In the genomic region with DNA sequence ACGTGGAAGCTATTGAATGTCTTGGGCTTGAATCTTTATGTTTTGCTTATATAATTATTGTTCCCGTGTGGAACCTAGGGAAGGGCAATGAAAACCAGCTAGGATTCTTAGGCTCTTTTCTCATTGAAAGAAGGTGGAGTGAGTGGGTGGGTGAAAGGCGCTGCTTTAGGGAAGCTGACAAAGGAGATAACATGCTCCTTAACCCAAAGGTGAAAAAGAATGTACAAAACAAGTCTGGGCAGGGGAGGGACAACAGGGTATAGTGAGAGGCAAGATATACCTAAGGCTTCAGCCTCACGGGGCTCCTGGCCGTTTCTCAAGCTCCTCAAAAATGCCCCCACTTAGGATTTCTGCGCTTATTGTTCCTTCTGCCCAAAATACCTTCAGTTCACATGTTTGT, we compare ENCODE assay signal across 1 cellular context.
TF ChIP-seq lines count a peak whose summit lies in the region.

No MANE protein-coding gene starts in this region.

TF ChIP-seq in GM23338, 12 proteins besides CTCF, POLR2A, EP300 and RAD21 (continued from another document):
- TF ChIP-seq, protein P1, sequence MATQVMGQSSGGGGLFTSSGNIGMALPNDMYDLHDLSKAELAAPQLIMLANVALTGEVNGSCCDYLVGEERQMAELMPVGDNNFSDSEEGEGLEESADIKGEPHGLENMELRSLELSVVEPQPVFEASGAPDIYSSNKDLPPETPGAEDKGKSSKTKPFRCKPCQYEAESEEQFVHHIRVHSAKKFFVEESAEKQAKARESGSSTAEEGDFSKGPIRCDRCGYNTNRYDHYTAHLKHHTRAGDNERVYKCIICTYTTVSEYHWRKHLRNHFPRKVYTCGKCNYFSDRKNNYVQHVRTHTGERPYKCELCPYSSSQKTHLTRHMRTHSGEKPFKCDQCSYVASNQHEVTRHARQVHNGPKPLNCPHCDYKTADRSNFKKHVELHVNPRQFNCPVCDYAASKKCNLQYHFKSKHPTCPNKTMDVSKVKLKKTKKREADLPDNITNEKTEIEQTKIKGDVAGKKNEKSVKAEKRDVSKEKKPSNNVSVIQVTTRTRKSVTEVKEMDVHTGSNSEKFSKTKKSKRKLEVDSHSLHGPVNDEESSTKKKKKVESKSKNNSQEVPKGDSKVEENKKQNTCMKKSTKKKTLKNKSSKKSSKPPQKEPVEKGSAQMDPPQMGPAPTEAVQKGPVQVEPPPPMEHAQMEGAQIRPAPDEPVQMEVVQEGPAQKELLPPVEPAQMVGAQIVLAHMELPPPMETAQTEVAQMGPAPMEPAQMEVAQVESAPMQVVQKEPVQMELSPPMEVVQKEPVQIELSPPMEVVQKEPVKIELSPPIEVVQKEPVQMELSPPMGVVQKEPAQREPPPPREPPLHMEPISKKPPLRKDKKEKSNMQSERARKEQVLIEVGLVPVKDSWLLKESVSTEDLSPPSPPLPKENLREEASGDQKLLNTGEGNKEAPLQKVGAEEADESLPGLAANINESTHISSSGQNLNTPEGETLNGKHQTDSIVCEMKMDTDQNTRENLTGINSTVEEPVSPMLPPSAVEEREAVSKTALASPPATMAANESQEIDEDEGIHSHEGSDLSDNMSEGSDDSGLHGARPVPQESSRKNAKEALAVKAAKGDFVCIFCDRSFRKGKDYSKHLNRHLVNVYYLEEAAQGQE (IDR thresholded peaks at IDR 0.05; ENCODE audit: unreplicated experiment): no peak
- no peak for TF ChIP-seq EZH2 (IDR thresholded peaks at IDR 0.05; ENCODE audit: low read depth, unreplicated experiment)
- TF ChIP-seq ZNF114 (CRISPR knock-in tag; IDR thresholded peaks at IDR 0.05): no peak
- TF ChIP-seq ZNF331 (CRISPR knock-in tag; IDR thresholded peaks at IDR 0.05; ENCODE audit: low read depth): no peak
- TF ChIP-seq, protein P2, sequence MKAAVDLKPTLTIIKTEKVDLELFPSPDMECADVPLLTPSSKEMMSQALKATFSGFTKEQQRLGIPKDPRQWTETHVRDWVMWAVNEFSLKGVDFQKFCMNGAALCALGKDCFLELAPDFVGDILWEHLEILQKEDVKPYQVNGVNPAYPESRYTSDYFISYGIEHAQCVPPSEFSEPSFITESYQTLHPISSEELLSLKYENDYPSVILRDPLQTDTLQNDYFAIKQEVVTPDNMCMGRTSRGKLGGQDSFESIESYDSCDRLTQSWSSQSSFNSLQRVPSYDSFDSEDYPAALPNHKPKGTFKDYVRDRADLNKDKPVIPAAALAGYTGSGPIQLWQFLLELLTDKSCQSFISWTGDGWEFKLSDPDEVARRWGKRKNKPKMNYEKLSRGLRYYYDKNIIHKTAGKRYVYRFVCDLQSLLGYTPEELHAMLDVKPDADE (IDR thresholded peaks at IDR 0.05): no peak
- no peak for TF ChIP-seq CREB1 (CRISPR knock-in tag; IDR thresholded peaks at IDR 0.05; ENCODE audit: low read depth)
- TF ChIP-seq POLR2AphosphoS5 (IDR thresholded peaks at IDR 0.05; ENCODE audit: low read depth): no peak
- TF ChIP-seq STAT1 (IDR thresholded peaks at IDR 0.05; ENCODE audit: unreplicated experiment): no peak
- no peak for TF ChIP-seq JUNB (IDR thresholded peaks at IDR 0.05; ENCODE audit: unreplicated experiment)
- TF ChIP-seq, protein P3, sequence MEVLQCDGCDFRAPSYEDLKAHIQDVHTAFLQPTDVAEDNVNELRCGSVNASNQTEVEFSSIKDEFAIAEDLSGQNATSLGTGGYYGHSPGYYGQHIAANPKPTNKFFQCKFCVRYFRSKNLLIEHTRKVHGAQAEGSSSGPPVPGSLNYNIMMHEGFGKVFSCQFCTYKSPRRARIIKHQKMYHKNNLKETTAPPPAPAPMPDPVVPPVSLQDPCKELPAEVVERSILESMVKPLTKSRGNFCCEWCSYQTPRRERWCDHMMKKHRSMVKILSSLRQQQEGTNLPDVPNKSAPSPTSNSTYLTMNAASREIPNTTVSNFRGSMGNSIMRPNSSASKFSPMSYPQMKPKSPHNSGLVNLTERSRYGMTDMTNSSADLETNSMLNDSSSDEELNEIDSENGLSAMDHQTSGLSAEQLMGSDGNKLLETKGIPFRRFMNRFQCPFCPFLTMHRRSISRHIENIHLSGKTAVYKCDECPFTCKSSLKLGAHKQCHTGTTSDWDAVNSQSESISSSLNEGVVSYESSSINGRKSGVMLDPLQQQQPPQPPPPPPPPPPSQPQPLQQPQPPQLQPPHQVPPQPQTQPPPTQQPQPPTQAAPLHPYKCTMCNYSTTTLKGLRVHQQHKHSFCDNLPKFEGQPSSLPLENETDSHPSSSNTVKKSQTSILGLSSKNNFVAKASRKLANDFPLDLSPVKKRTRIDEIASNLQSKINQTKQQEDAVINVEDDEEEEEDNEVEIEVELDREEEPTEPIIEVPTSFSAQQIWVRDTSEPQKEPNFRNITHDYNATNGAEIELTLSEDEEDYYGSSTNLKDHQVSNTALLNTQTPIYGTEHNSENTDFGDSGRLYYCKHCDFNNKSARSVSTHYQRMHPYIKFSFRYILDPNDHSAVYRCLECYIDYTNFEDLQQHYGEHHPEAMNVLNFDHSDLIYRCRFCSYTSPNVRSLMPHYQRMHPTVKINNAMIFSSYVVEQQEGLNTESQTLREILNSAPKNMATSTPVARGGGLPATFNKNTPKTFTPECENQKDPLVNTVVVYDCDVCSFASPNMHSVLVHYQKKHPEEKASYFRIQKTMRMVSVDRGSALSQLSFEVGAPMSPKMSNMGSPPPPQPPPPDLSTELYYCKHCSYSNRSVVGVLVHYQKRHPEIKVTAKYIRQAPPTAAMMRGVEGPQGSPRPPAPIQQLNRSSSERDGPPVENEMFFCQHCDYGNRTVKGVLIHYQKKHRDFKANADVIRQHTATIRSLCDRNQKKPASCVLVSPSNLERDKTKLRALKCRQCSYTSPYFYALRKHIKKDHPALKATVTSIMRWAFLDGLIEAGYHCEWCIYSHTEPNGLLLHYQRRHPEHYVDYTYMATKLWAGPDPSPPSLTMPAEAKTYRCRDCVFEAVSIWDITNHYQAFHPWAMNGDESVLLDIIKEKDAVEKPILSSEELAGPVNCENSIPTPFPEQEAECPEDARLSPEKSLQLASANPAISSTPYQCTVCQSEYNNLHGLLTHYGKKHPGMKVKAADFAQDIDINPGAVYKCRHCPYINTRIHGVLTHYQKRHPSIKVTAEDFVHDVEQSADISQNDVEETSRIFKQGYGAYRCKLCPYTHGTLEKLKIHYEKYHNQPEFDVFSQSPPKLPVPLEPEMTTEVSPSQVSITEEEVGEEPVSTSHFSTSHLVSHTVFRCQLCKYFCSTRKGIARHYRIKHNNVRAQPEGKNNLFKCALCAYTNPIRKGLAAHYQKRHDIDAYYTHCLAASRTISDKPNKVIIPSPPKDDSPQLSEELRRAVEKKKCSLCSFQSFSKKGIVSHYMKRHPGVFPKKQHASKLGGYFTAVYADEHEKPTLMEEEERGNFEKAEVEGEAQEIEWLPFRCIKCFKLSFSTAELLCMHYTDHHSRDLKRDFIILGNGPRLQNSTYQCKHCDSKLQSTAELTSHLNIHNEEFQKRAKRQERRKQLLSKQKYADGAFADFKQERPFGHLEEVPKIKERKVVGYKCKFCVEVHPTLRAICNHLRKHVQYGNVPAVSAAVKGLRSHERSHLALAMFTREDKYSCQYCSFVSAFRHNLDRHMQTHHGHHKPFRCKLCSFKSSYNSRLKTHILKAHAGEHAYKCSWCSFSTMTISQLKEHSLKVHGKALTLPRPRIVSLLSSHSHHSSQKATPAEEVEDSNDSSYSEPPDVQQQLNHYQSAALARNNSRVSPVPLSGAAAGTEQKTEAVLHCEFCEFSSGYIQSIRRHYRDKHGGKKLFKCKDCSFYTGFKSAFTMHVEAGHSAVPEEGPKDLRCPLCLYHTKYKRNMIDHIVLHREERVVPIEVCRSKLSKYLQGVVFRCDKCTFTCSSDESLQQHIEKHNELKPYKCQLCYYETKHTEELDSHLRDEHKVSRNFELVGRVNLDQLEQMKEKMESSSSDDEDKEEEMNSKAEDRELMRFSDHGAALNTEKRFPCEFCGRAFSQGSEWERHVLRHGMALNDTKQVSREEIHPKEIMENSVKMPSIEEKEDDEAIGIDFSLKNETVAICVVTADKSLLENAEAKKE (CRISPR knock-in tag; IDR thresholded peaks at IDR 0.05): no peak
